In genomic region chr7:76293407-76293901, GRCh38 we compare ENCODE assay signal across 15 cellular contexts. TPM values are rescaled to one million over a fixed set of nuclear protein-coding genes. Genes with fewer than 3 reads are reported as not detected.
DNase-seq lines count a peak whose midpoint lies in the region; ATAC-seq, FAIRE-seq and TF ChIP-seq lines count a peak whose summit lies in the region.
"Had no signal": no experiment of that assay in that cellular context is flagged by ENCODE, and none has a peak within 500 bp of the region (broad histone marks: within the 10 kb centered on the region; RNA-seq: fewer than 3 reads in every experiment).

No MANE protein-coding gene starts in this region.

- RAD21 ChIA-PET in HCT116 (lab: Charles Lee; ENCODE audit: low non-redundant PET in 1 of 2, low total read pairs in 2 of 2, uncharacterized antibody in 2 of 2, unreplicated experiment in 2 of 2): interaction anchor here in 1 of 2 experiments (1.5 kb wide), 1 partner anchor 21 kb away, joined by 5 read pairs; no protein-coding TSS in a partner anchor

- H3K9me3 Mint-ChIP-seq in brain (peaks cover 0 to 11% (median 0%) of the 10 kb centered on the region in 5 experiments), T-cell (no peaks in the 10 kb centered on the region)
- H3K9me3 Mint-ChIP-seq: activated naive CD8-positive, alpha-beta T cell treated with anti-CD3 and anti-CD28 coated beads, Interleukin-2, amount 10 ng/mL, durations not matched to agents 7 days and 5 days; memory B cell had no signal

- peak overlapping the region; percentile 99 for H3K27ac ChIP-seq in HCT116 (ENCODE audit: low read depth, low read length)
- H3K27ac ChIP-seq in liver (ENCODE audit: low read depth in 1 of 2, low read length in 2 of 2): peak overlapping the region; percentile 40 to 79
- H3K27ac ChIP-seq in stomach smooth muscle (ENCODE audit: low read length): peak overlapping the region; percentile 98

- H3K4me3 Mint-ChIP-seq in brain: peak overlapping the region in 2 of 5 experiments; percentile 43 to 61
- H3K4me3 Mint-ChIP-seq in T-cell: no peak overlapping the region
- H3K4me3 Mint-ChIP-seq in T-helper 17 cell: no peak overlapping the region
- H3K4me3 Mint-ChIP-seq: activated naive CD8-positive, alpha-beta T cell treated with anti-CD3 and anti-CD28 coated beads, Interleukin-2, amount 10 ng/mL, durations not matched to agents 7 days and 5 days; memory B cell had no signal

- H3K4me2 ChIP-seq in HCT116 (ENCODE audit: low read length): peak overlapping the region; percentile 93

- no TSS peak for BruUV-seq in HCT116 (replicated peaks; lab: Mats Ljungman, UMichigan)

- H2AFZ ChIP-seq in HCT116 (ENCODE audit: low read depth, low read length, poor library complexity, severe bottlenecking): no peak overlapping the region

- no peaks in the 10 kb centered on the region for H4K20me1 ChIP-seq in HCT116 (ENCODE audit: insufficient read depth)

- H3K4me3 ChIP-seq in HCT116 (replicated peaks in 1 of 2; ENCODE audit: low read depth in 1 of 2, low read length in 2 of 2) (peak overlapping the region in 1 of 2 experiments; percentile 55; a peak in 1 of 4 replicates), liver (ENCODE audit: low read depth in 1 of 3, low read length in 3 of 3) (no peak overlapping the region), stomach smooth muscle (ENCODE audit: low read length in 2 of 2) (no peak overlapping the region)

- no peak for TF ChIP-seq POLR2A in HCT116 (IDR thresholded peaks at IDR 0.05; ENCODE audit: borderline replicate concordance, extremely low read depth, insufficient read depth, insufficient read length)

- CTCF ChIA-PET in HCT116 (lab: Charles Lee) (interaction anchor here (1.7 to 2.7 kb wide), 2 partner anchors 20 to 21 kb away, joined by 11 to 64 read pairs; no protein-coding TSS in a partner anchor), T-cell (lab: Charles Lee) (interaction anchor here in 1 of 2 donors (0.6 to 1.7 kb wide), 2 partner anchors 20 to 73 kb away, joined by 3 to 4 read pairs; no protein-coding TSS in a partner anchor)

- TF ChIP-seq CTCF in HCT116 (IDR thresholded peaks at IDR 0.05 in 2 of 3, conservative IDR thresholded peaks at IDR 0.05 in 1 of 3; ENCODE audit: borderline replicate concordance in 1 of 3, insufficient read depth in 1 of 3, low read depth in 2 of 3, low read length in 2 of 3) (no peak), brain (conservative IDR thresholded peaks at IDR 0.05) (no peak), liver (IDR thresholded peaks at IDR 0.05; ENCODE audit: low read depth, low read length, missing input control) (no peak)

- H3K36me3 Mint-ChIP-seq in brain: no peaks in the 10 kb centered on the region
- no peaks in the 10 kb centered on the region for H3K36me3 Mint-ChIP-seq in T-cell
- no peaks in the 10 kb centered on the region for H3K36me3 Mint-ChIP-seq in T-helper 17 cell (ENCODE audit: low read depth)
- H3K36me3 Mint-ChIP-seq: activated naive CD8-positive, alpha-beta T cell treated with anti-CD3 and anti-CD28 coated beads, Interleukin-2, amount 10 ng/mL, durations not matched to agents 7 days and 5 days; memory B cell had no signal

- FAIRE-seq in GM19239 (lab: Jason Lieb, UNC): no peak

- ATAC-seq in HCT116 (no peak), T-cell (replicated peaks in 1 of 4) (no peak), T-helper 17 cell (no peak), GM21529 (IDR thresholded peaks at IDR 0.05; ENCODE audit: unreplicated experiment) (no peak)
- ATAC-seq: stimulated activated naive CD8-positive, alpha-beta T cell treated with anti-CD3 and anti-CD28 coated beads, Interleukin-15, Interleukin-2, amounts not matched to agents 100 U/mL and 50 U/mL, for 24 hours had no signal

- H3K4me1 Mint-ChIP-seq in brain (peaks cover 65% of the 10 kb centered on the region), T-cell (peaks cover 5 to 9% (median 6%) of the 10 kb centered on the region in 3 donors), T-helper 17 cell (peaks cover 12% of the 10 kb centered on the region)

- H3K9ac ChIP-seq in HCT116 (ENCODE audit: low read length) (peak overlapping the region; percentile 67), liver (ENCODE audit: low read depth in 1 of 2, low read length in 2 of 2) (no peak overlapping the region), stomach smooth muscle (ENCODE audit: low read length in 2 of 2) (peak overlapping the region; percentile 43 to 51)

- WGBS in liver: 87% methylated on average over 8 of the region's 8 CpGs

- H3K27me3 Mint-ChIP-seq in brain: peaks cover 4% of the 10 kb centered on the region
- H3K27me3 Mint-ChIP-seq in T-cell: no peaks in the 10 kb centered on the region
- peaks cover 5% of the 10 kb centered on the region for H3K27me3 Mint-ChIP-seq in T-helper 17 cell

- POLR2A ChIA-PET in HCT116 (lab: Charles Lee): no interaction called here
- POLR2A ChIA-PET in T-cell (lab: Charles Lee): interaction anchor here in 1 of 2 donors (0.6 kb wide), 1 partner anchor 18 kb away, joined by 3 read pairs; no protein-coding TSS in a partner anchor

- no peaks in the 10 kb centered on the region for H3K9me2 ChIP-seq in HCT116 (ENCODE audit: insufficient read depth)

- intact Hi-C loops in HCT116 (cut with micrococcal nuclease): no loop called here

- H3K9me3 ChIP-seq in HCT116 (ENCODE audit: control insufficient read depth in 1 of 2, insufficient read depth in 1 of 2, low read depth in 1 of 2, low read length in 2 of 2) (no peaks in the 10 kb centered on the region), liver (ENCODE audit: control insufficient read depth in 4 of 4, low read length in 3 of 4) (no peaks in the 10 kb centered on the region), stomach smooth muscle (ENCODE audit: control insufficient read depth in 2 of 2, low read length in 2 of 2) (no peaks in the 10 kb centered on the region), T-helper 17 cell (ENCODE audit: control insufficient read depth, low read length, poor library complexity, severe bottlenecking) (no peaks in the 10 kb centered on the region)

- no peaks in the 10 kb centered on the region for H3K27me3 ChIP-seq in HCT116 (ENCODE audit: insufficient read depth, low read length)
- H3K27me3 ChIP-seq in liver (ENCODE audit: control insufficient read depth in 4 of 4, insufficient read depth in 4 of 4, low read length in 3 of 4): no peaks in the 10 kb centered on the region
- H3K27me3 ChIP-seq in stomach smooth muscle (ENCODE audit: control insufficient read depth in 1 of 2, insufficient read depth in 2 of 2, low read length in 2 of 2): no peaks in the 10 kb centered on the region

- TF ChIP-seq RAD21 in HCT116 (IDR thresholded peaks at IDR 0.05; ENCODE audit: low read depth) (no peak), liver (IDR thresholded peaks at IDR 0.05) (no peak)

- no peaks in the 10 kb centered on the region for H3K79me2 ChIP-seq in HCT116 (ENCODE audit: insufficient read depth, low read length)

- H3K36me3 ChIP-seq in HCT116 (ENCODE audit: control insufficient read depth in 1 of 2, insufficient read depth in 2 of 2, low read length in 2 of 2) (no peaks in the 10 kb centered on the region), liver (ENCODE audit: control insufficient read depth in 4 of 4, insufficient read depth in 3 of 4, low read depth in 1 of 4, low read length in 3 of 4) (no peaks in the 10 kb centered on the region), stomach smooth muscle (ENCODE audit: control insufficient read depth in 2 of 2, insufficient read depth in 2 of 2, low read length in 2 of 2) (no peaks in the 10 kb centered on the region)

- H3K4me1 ChIP-seq in HCT116 (ENCODE audit: control insufficient read depth in 1 of 2, insufficient read depth in 2 of 2, low read length in 2 of 2) (peaks cover 78 to 90% of the 10 kb centered on the region in 2 experiments), liver (ENCODE audit: control insufficient read depth in 4 of 4, insufficient read depth in 4 of 4, low read length in 3 of 4) (peaks cover 0 to 20% (median 13%) of the 10 kb centered on the region in 4 donors), stomach smooth muscle (ENCODE audit: control insufficient read depth, insufficient read depth, low read length) (peaks cover 50% of the 10 kb centered on the region)

- DNase-seq in HCT116 (ENCODE audit: low read depth, low spot score) (no peak), T-cell (no peak), GM19239 (ENCODE audit: insufficient read length, low spot score) (no peak), T-helper 17 cell (no peak)
- DNase-seq: activated CD4-positive, alpha-beta T cell treated with anti-CD3 and anti-CD28 coated beads, Interleukin-2, amount 50 U/mL, for 4 hours; activated naive CD8-positive, alpha-beta T cell treated with anti-CD3 and anti-CD28 coated beads, Interleukin-2, amount 10 ng/mL, durations not matched to agents 7 days and 5 days; KBM-7; NCI-H345; stimulated activated CD4-positive, alpha-beta T cell treated with anti-CD3 and anti-CD28 coated beads, Interleukin-15, amount 100 ng/mL, for 24 hours; stimulated activated naive CD8-positive, alpha-beta T cell treated with anti-CD3 and anti-CD28 coated beads, Interleukin-15, Interleukin-2, amounts not matched to agents 100 U/mL and 50 U/mL, for 24 hours had no signal

- H3K27ac Mint-ChIP-seq in brain (peak overlapping the region; percentile 59 to 94 (median 83)), T-cell (no peak overlapping the region), T-helper 17 cell (no peak overlapping the region)
- H3K27ac Mint-ChIP-seq: activated naive CD8-positive, alpha-beta T cell treated with anti-CD3 and anti-CD28 coated beads, Interleukin-2, amount 10 ng/mL, durations not matched to agents 7 days and 5 days; memory B cell had no signal

TF ChIP-seq in HCT116, 20 proteins besides CTCF, POLR2A, EP300 and RAD21 (continues in another document):
- TF ChIP-seq ELF1 (IDR thresholded peaks at IDR 0.05; ENCODE audit: borderline replicate concordance, low read depth) (no peak), SP1 (IDR thresholded peaks at IDR 0.05; ENCODE audit: low read depth) (no peak), SRF (IDR thresholded peaks at IDR 0.05; ENCODE audit: low read depth) (no peak), YY1 (IDR thresholded peaks at IDR 0.05; ENCODE audit: extremely low read depth, insufficient replicate concordance, low read depth, low read length) (no peak)

TF ChIP-seq in liver, 16 proteins besides CTCF, POLR2A, EP300 and RAD21 (continues in another document):
- TF ChIP-seq FOXA1 (IDR thresholded peaks at IDR 0.05) (no peak), YY1 (IDR thresholded peaks at IDR 0.05) (no peak), RXRA (IDR thresholded peaks at IDR 0.05) (no peak), NR2F2 (IDR thresholded peaks at IDR 0.05) (no peak), HNF4A (conservative IDR thresholded peaks at IDR 0.05) (no peak)

RNA-seq across cellular contexts. Expression of gene HSPB1, which starts 9.0 kb away (rescaled TPM):
- 524 TPM for total RNA-seq in HCT116 (2021; ENCODE audit: unreplicated experiment)
- polyA plus RNA-seq in HCT116 (2012): 568 and 601 TPM in 2 replicates
- polyA plus RNA-seq in brain (ENCODE audit: insufficient read depth, low read depth, low replicate concordance): 404 TPM
- 10 to 100 TPM; 25.5 to 39.2 TPM for total RNA-seq in liver
- 100 to 1,000 TPM; 169 to 186 TPM for polyA plus RNA-seq in liver
- 10 to 100 TPM; 38.1 to 43.6 (median 40.1) TPM for total RNA-seq in T-cell
- 10 to 100 TPM; 25.8 to 33.2 TPM for total RNA-seq in T-helper 17 cell

Comparison
In these comparisons a context has a peak if more than half of its experiments do, and no peak if none do; other contexts are left out.
1. H3K9ac ChIP-seq: peak in HCT116 (single experiment) and stomach smooth muscle (2 of 2); none in liver (0 of 2).
2. H3K27ac Mint-ChIP-seq: peak in brain (5 of 5); none in T-cell (0 of 2) and T-helper 17 cell (single experiment).
3. RNA of gene HSPB1, which starts 9.0 kb away (total RNA-seq): 524 TPM in HCT116 (single experiment); 38.1 to 43.6 TPM in T-cell, 25.5 to 39.2 TPM in liver and 25.8 to 33.2 TPM in T-helper 17 cell; every median in the first group is over 10 times any median in the second.
4. Peak in every context shown above with its lines, with median percentiles within 50 percentile points of each other: H3K27ac ChIP-seq.